25 cellular contexts compared by ENCODE assay signal in genomic region chr21:36548866-36549265, GRCh38.
"Had no signal": no experiment of that assay in that cellular context is flagged by ENCODE, and none has a peak within 500 bp of the region (broad histone marks: within the 10 kb centered on the region; RNA-seq: fewer than 3 reads in every experiment).

No MANE protein-coding gene starts in this region.

- H3K36me3 ChIP-seq: ascending aorta, cardiac muscle cell had no signal

- H3K4me3 ChIP-seq: ascending aorta, cardiac muscle cell had no signal

- DNase-seq: activated B cell treated with CpG ODN at 0.5 μM for 24 hours; activated CD4-positive, alpha-beta memory T cell treated with anti-CD3 and anti-CD28 coated beads, Interleukin-2, amount 10 ng/mL, durations not matched to agents 7 days and 5 days; activated CD4-positive, alpha-beta T cell treated with anti-CD3 and anti-CD28 coated beads for 4 hours; activated CD4-positive, alpha-beta T cell treated with anti-CD3 and anti-CD28 coated beads, Interleukin-2, amount 10 ng/mL, durations not matched to agents 24 days and 14 days; activated CD4-positive, alpha-beta T cell treated with anti-CD3 and anti-CD28 coated beads, Interleukin-2, amount 50 U/mL, for 48 hours; activated CD4-positive, CD25-positive, alpha-beta regulatory T cell treated with anti-CD3 and anti-CD28 coated beads, Interleukin-2, amount 50 U/mL, for 72 hours; activated CD8-positive, alpha-beta memory T cell treated with anti-CD3 and anti-CD28 coated beads, Interleukin-2, amount 10 ng/mL, durations not matched to agents 7 days and 5 days; activated CD8-positive, alpha-beta T cell treated with anti-CD3 and anti-CD28 coated beads, Interleukin-2, amount 10 ng/mL, durations not matched to agents 7 days and 5 days; activated effector memory CD4-positive, alpha-beta T cell treated with Interleukin-2 at 50 U/mL for 16 hours; activated gamma-delta T cell; activated naive CD4-positive, alpha-beta T cell treated with anti-CD3 and anti-CD28 coated beads, Interleukin-2, amount 10 ng/mL, durations not matched to agents 7 days and 5 days; activated naive CD4-positive, alpha-beta T cell treated with Interleukin-2 at 50 U/mL for 16 hours; activated naive CD8-positive, alpha-beta T cell treated with anti-CD3 and anti-CD28 coated beads, Interleukin-2, amount 10 ng/mL, durations not matched to agents 7 days and 5 days; activated naive CD8-positive, alpha-beta T cell treated with anti-CD3 and anti-CD28 coated beads, Interleukin-2, amount 50 U/mL, for 24 hours; activated T-cell treated with anti-CD3 and anti-CD28 coated beads, Interleukin-2, amount 50 U/mL, for 24 hours; activated T-cell treated with anti-CD3 and anti-CD28 coated beads, Interleukin-2, amount 50 U/mL, for 48 hours; amygdala; anterior cingulate cortex; caudate nucleus; T-helper 1 cell; T-helper 2 cell; T-helper 9 cell had no signal

- H3K4me1 ChIP-seq: ascending aorta had no signal

- H3K27ac ChIP-seq: ascending aorta, cardiac muscle cell, VCaP had no signal

- H3K27me3 ChIP-seq: ascending aorta had no signal

- H3K9me3 ChIP-seq: ascending aorta had no signal
